17 cellular contexts compared by ENCODE assay signal in genomic region chr22:39473856-39474255, GRCh38. TPM values are rescaled to one million over a fixed set of nuclear protein-coding genes. Genes with fewer than 3 reads are reported as not detected.
DNase-seq lines count a peak whose midpoint lies in the region; ATAC-seq and TF ChIP-seq lines count a peak whose summit lies in the region.
"Had no signal": no experiment of that assay in that cellular context is flagged by ENCODE, and none has a peak within 500 bp of the region (broad histone marks: within the 10 kb centered on the region; RNA-seq: fewer than 3 reads in every experiment).

No MANE protein-coding gene starts in this region.

- no peaks in the 10 kb centered on the region for H3K27me3 ChIP-seq in BLaER1
- H3K27me3 ChIP-seq in mucosa of stomach (ENCODE audit: control insufficient read depth, insufficient read depth, low read length): no peaks in the 10 kb centered on the region
- H3K27me3 ChIP-seq in ovary: no peaks in the 10 kb centered on the region
- H3K27me3 ChIP-seq: ascending aorta had no signal

- intact Hi-C loops in ovary (cut with DNase I): no loop called here

- WGBS in ovary, 3 donors: 92 to 94% (median 93%) methylated on average over 5 of the region's 5 CpGs

- H3K36me3 ChIP-seq in BLaER1 (no peaks in the 10 kb centered on the region; the same call in 1 of the 2 replicates), mucosa of stomach (ENCODE audit: control insufficient read depth, insufficient read depth, low read length) (peaks cover 6% of the 10 kb centered on the region), ovary (no peaks in the 10 kb centered on the region)
- H3K36me3 ChIP-seq: ascending aorta had no signal

- TF ChIP-seq CTCF in ovary (IDR thresholded peaks at IDR 0.05) (no peak), omental fat pad (IDR thresholded peaks at IDR 0.05) (no peak)

- no peak for DNase-seq in ovary
- no peak for DNase-seq in omental fat pad (ENCODE audit: low spot score)
- no peak for DNase-seq in EL
- DNase-seq: activated effector memory CD4-positive, alpha-beta T cell treated with Interleukin-2 at 50 U/mL for 16 hours; hippocampal formation; NCI-H187 treated with DMSO at 0.1 percent for 48 hours; NCI-H524; stimulated activated CD4-positive, alpha-beta T cell treated with anti-CD3 and anti-CD28 coated beads, Interleukin-2, amount 100 ng/mL, for 48 hours had no signal

- H3K9ac ChIP-seq in BLaER1 (0 out of 2 replicates have a peak overlapping the region, but pooled peaks have one; percentile 29), mucosa of stomach (ENCODE audit: low read length) (peak overlapping the region; percentile 68)

- no peak for ATAC-seq in omental fat pad (ENCODE audit: low FRiP score)
- ATAC-seq: A549, left lobe of liver, Panc1 had no signal

- H3K4me1 ChIP-seq in BLaER1 (peaks cover 76% of the 10 kb centered on the region), mucosa of stomach (ENCODE audit: control insufficient read depth, insufficient read depth, low read length) (peaks cover 76% of the 10 kb centered on the region), ovary (ENCODE audit: insufficient read depth) (peaks cover 16% of the 10 kb centered on the region)
- H3K4me1 ChIP-seq: ascending aorta had no signal

- peak overlapping the region; percentile 40 for H3K4me2 ChIP-seq in BLaER1
- H3K4me2 ChIP-seq: A549 had no signal

- no peak for TF ChIP-seq EP300 in ovary (IDR thresholded peaks at IDR 0.05)

- H4K20me1 ChIP-seq in BLaER1: peaks cover 25% of the 10 kb centered on the region

- H3K27ac ChIP-seq in BLaER1 (peak overlapping the region; percentile 43; the same call in 1 of the 2 replicates), angular gyrus (ENCODE audit: low read depth, low read length) (peak overlapping the region; percentile 41), ovary (no peak overlapping the region)
- H3K27ac ChIP-seq: A549, ascending aorta had no signal

- no peak overlapping the region for H3K4me3 ChIP-seq in BLaER1
- H3K4me3 ChIP-seq in mucosa of stomach (ENCODE audit: low read length): no peak overlapping the region
- no peak overlapping the region for H3K4me3 ChIP-seq in ovary
- H3K4me3 ChIP-seq: A549, ascending aorta had no signal

- no peak for TF ChIP-seq POLR2A in ovary (IDR thresholded peaks at IDR 0.05)

- no peaks in the 10 kb centered on the region for H3K9me3 ChIP-seq in BLaER1
- no peaks in the 10 kb centered on the region for H3K9me3 ChIP-seq in mucosa of stomach (ENCODE audit: control insufficient read depth, low read length)
- no peaks in the 10 kb centered on the region for H3K9me3 ChIP-seq in ovary
- H3K9me3 ChIP-seq: A549, ascending aorta had no signal

RNA-seq across cellular contexts. Expression of gene MGAT3, which starts 17.0 kb away (rescaled TPM):
- total RNA-seq in ovary (1 to 10 TPM in 5 of 7 donors, under 1 TPM in 2; 0.91 to 5.9 (median 1.1) TPM), omental fat pad (10 to 100 TPM in 2 of 4 donors, 1 to 10 TPM in 2; 4.1 to 23.5 (median 9.9) TPM)
- 1 to 10 TPM; 2.1 to 2.3 TPM for polyA plus RNA-seq in ovary
- total RNA-seq: dermis microvascular lymphatic vessel endothelial cell, M059J had no signal

RNA-seq across cellular contexts. Expression of gene MIEF1, which starts 28.2 kb away (rescaled TPM):
- total RNA-seq in ovary (10 to 100 TPM; 13.1 to 23.9 (median 19.9) TPM), omental fat pad (10 to 100 TPM; 23.6 to 46.0 (median 32.4) TPM)
- polyA plus RNA-seq in ovary: 10 to 100 TPM; 11.4 to 19.2 TPM

RNA-seq across cellular contexts. Expression of gene ATF4, which starts 46.5 kb away (rescaled TPM):
- total RNA-seq in ovary (100 to 1,000 TPM; 212 to 611 (median 246) TPM), omental fat pad (100 to 1,000 TPM; 258 to 714 (median 610) TPM)
- polyA plus RNA-seq in ovary: 100 to 1,000 TPM; 393 to 398 TPM

RNA-seq across cellular contexts. Expression of gene RPS19BP1, which starts 58.7 kb away (rescaled TPM):
- total RNA-seq in ovary: 100 to 1,000 TPM in 1 of 7 donors, 10 to 100 TPM in 6; 41.9 to 117 (median 44.2) TPM
- polyA plus RNA-seq in ovary: 100 to 1,000 TPM in 1 of 2 donors, 1 to 10 TPM in 1; 9.1 to 130 TPM
- total RNA-seq in omental fat pad: 100 to 1,000 TPM; 103 to 157 (median 133) TPM

Comparison
In these comparisons a context has a peak if more than half of its experiments do, and no peak if none do; other contexts are left out.
1. H3K27ac ChIP-seq: peak in BLaER1 (single experiment) and angular gyrus (single experiment); none in ovary (0 of 2).